Comparison of ENCODE assay signal across 12 cellular contexts in genomic region chr9:86021166-86021565, GRCh38.
"Had no signal": no experiment of that assay in that cellular context is flagged by ENCODE, and none has a peak within 500 bp of the region (broad histone marks: within the 10 kb centered on the region; RNA-seq: fewer than 3 reads in every experiment).

No MANE protein-coding gene starts in this region.

- DNase-seq: activated CD4-positive, CD25-positive, alpha-beta regulatory T cell treated with anti-CD3 and anti-CD28 coated beads, Interleukin-2, amount 50 U/mL, for 72 hours; foreskin keratinocyte; heart left ventricle; stimulated activated CD4-positive, alpha-beta T cell treated with anti-CD3 and anti-CD28 coated beads, Interleukin-4, amount 100 ng/mL, for 4 hours had no signal

- H3K9me3 Mint-ChIP-seq: activated naive CD4-positive, alpha-beta T cell treated with anti-CD3 and anti-CD28 coated beads, Interleukin-2, amount 50 U/mL, for 72 hours; memory B cell had no signal

- H3K27me3 ChIP-seq: foreskin keratinocyte, heart left ventricle, right atrium auricular region, tibial nerve, vagina had no signal

- H3K4me3 ChIP-seq: heart left ventricle, right atrium auricular region, skin epidermis, tibial nerve, vagina had no signal

- H3K27me3 Mint-ChIP-seq: memory B cell had no signal

- H3K4me1 ChIP-seq: foreskin keratinocyte, parathyroid adenoma, right atrium auricular region, vagina had no signal

- H3K27ac ChIP-seq: foreskin keratinocyte, heart left ventricle, parathyroid adenoma, right atrium auricular region, tibial nerve, vagina had no signal

- H3K4me1 Mint-ChIP-seq: memory B cell had no signal

- ATAC-seq: activated naive CD4-positive, alpha-beta T cell treated with anti-CD3 and anti-CD28 coated beads, Interleukin-2, amount 50 U/mL, for 72 hours; foreskin keratinocyte; heart left ventricle; left lobe of liver had no signal

- H3K9me3 ChIP-seq: heart left ventricle, right atrium auricular region, tibial nerve, vagina had no signal

- H3K27ac Mint-ChIP-seq: memory B cell had no signal

- H3K4me3 Mint-ChIP-seq: memory B cell had no signal
